In the genomic region with DNA sequence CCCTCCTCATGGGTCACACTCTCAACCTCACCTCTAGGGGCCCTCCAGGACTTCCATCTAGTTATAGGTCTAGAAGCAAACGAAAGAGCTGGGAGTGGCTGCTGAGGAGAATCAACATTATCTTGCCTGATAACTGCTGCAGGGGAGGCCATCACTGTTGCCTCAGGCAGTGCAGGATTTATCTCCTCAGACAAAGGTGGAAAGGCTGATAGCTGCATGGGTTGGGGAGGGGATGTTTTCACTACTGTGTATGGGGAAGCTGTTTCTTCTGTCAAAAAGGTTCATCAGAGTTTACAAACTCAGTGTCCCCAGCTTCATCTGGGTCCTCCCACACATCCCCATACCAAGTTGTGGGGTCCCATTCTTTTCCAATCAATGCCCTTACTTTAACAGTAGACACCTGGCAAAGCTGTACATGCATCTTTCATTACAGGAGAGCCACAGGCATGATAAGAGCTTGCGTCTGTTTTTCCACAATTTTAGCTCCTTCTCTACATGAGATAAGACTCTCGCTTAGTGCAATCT, we compare ENCODE assay signal across 26 cellular contexts.
"Had no signal": no experiment of that assay in that cellular context is flagged by ENCODE, and none has a peak within 500 bp of the region (broad histone marks: within the 10 kb centered on the region; RNA-seq: fewer than 3 reads in every experiment).

No MANE protein-coding gene starts in this region.

- H3K4me3 ChIP-seq: colonic mucosa, dorsolateral prefrontal cortex, gastroesophageal sphincter, heart left ventricle, thyroid gland had no signal

- H3K4me3 Mint-ChIP-seq: activated CD8-positive, alpha-beta T cell treated with anti-CD3 and anti-CD28 coated beads, Interleukin-2, amount 10 ng/mL, durations not matched to agents 7 days and 5 days; activated T-cell treated with anti-CD3 and anti-CD28 coated beads, Interleukin-2, amount 50 U/mL, for 24 hours; effector memory CD8-positive, alpha-beta T cell; nephron progenitor cell had no signal

- H2AFZ ChIP-seq: parathyroid adenoma had no signal

- H3K27me3 ChIP-seq: gastroesophageal sphincter, thyroid gland had no signal

- H3K9me3 Mint-ChIP-seq: effector memory CD8-positive, alpha-beta T cell had no signal

- H3K27me3 Mint-ChIP-seq: effector memory CD8-positive, alpha-beta T cell; stimulated activated naive CD8-positive, alpha-beta T cell treated with anti-CD3 and anti-CD28 coated beads, Interleukin-15, Interleukin-2, amounts not matched to agents 100 ng/mL and 50 ng/mL, for 24 hours had no signal

- H3K27ac ChIP-seq: colonic mucosa, dorsolateral prefrontal cortex, gastroesophageal sphincter, heart left ventricle, parathyroid adenoma, thyroid gland, VCaP had no signal

- H3K4me1 ChIP-seq: colonic mucosa, parathyroid adenoma had no signal

- ATAC-seq: activated CD4-positive, CD25-positive, alpha-beta regulatory T cell treated with anti-CD3 and anti-CD28 coated beads, Interleukin-2, amount 50 U/mL, for 24 hours; activated CD8-positive, alpha-beta T cell treated with anti-CD3 and anti-CD28 coated beads, Interleukin-2, amount 10 ng/mL, durations not matched to agents 7 days and 5 days; effector memory CD8-positive, alpha-beta T cell; gastroesophageal sphincter; heart left ventricle; left ventricle myocardium superior; right cardiac atrium had no signal

- DNase-seq: activated CD4-positive, alpha-beta T cell treated with anti-CD3 and anti-CD28 coated beads, Interleukin-2, amount 50 U/mL, for 1 hour; activated CD8-positive, alpha-beta T cell treated with anti-CD3 and anti-CD28 coated beads, Interleukin-2, amount 10 ng/mL, durations not matched to agents 7 days and 5 days; activated naive CD4-positive, alpha-beta T cell treated with Interleukin-2 at 50 U/mL for 16 hours; activated T-cell treated with anti-CD3 and anti-CD28 coated beads, Interleukin-2, amount 50 U/mL, for 24 hours; amygdala; colonic mucosa; dorsolateral prefrontal cortex; effector memory CD8-positive, alpha-beta T cell; heart left ventricle; left ventricle myocardium superior; mammary epithelial cell; nephron progenitor cell; right cardiac atrium; stimulated activated CD4-positive, alpha-beta T cell treated with anti-CD3 and anti-CD28 coated beads, Interleukin-12 subunit alpha, Interleukin-12 subunit beta, amount 100 ng/mL, for 4 hours; stimulated activated CD4-positive, alpha-beta T cell treated with anti-CD3 and anti-CD28 coated beads, Interleukin-4, amount 100 ng/mL, for 4 hours; substantia nigra; T1000; thyroid gland had no signal

- H3K9ac ChIP-seq: parathyroid adenoma had no signal

- H3K79me2 ChIP-seq: parathyroid adenoma had no signal

- FAIRE-seq: bronchial epithelial cell, endothelial cell of umbilical vein, islet of Langerhans had no signal

- H3K27ac Mint-ChIP-seq: activated CD8-positive, alpha-beta T cell treated with anti-CD3 and anti-CD28 coated beads, Interleukin-2, amount 10 ng/mL, durations not matched to agents 7 days and 5 days; nephron progenitor cell had no signal

- H3K9me3 ChIP-seq: colonic mucosa, thyroid gland had no signal

- H3K36me3 ChIP-seq: colonic mucosa, gastroesophageal sphincter, heart left ventricle, thyroid gland had no signal
